Comparison of ENCODE assay signal across 2 cellular contexts in genomic region chr13:92510416-92510815, GRCh38.
A peak's percentile ranks its signal among the peaks of the same experiment; 100 is the strongest.
TF ChIP-seq lines count a peak whose summit lies in the region.

No MANE protein-coding gene starts in this region.

TF ChIP-seq in IMR-90, 13 proteins besides CTCF, POLR2A, EP300 and RAD21:
- TF ChIP-seq USF2 (IDR thresholded peaks at IDR 0.05; ENCODE audit: low read depth, low read length) (no peak), MXI1 (IDR thresholded peaks at IDR 0.05; ENCODE audit: borderline replicate concordance, low read depth, low read length) (no peak), CEBPB (IDR thresholded peaks at IDR 0.05; ENCODE audit: low read depth, low read length) (peak; percentile 6; the same call in 1 of the 2 replicates)

TF ChIP-seq in HepG2, 621 proteins besides CTCF, POLR2A, EP300 and RAD21:
- TF ChIP-seq REPIN1 (CRISPR knock-in tag; IDR thresholded peaks at IDR 0.05; ENCODE audit: borderline replicate concordance, low read depth) (no peak), KLF6 (CRISPR knock-in tag; IDR thresholded peaks at IDR 0.05) (no peak), ZKSCAN8 (CRISPR knock-in tag; IDR thresholded peaks at IDR 0.05; ENCODE audit: borderline replicate concordance) (no peak), MEF2D (CRISPR knock-in tag; IDR thresholded peaks at IDR 0.05) (no peak), GLI4 (CRISPR knock-in tag; IDR thresholded peaks at IDR 0.05; ENCODE audit: borderline replicate concordance) (no peak), TFAP4 (IDR thresholded peaks at IDR 0.05; ENCODE audit: borderline replicate concordance, low read depth) (no peak), ZFP62 (CRISPR knock-in tag; IDR thresholded peaks at IDR 0.05) (no peak)
